ENCODE assay signal across 1 cellular context in the genomic region with DNA sequence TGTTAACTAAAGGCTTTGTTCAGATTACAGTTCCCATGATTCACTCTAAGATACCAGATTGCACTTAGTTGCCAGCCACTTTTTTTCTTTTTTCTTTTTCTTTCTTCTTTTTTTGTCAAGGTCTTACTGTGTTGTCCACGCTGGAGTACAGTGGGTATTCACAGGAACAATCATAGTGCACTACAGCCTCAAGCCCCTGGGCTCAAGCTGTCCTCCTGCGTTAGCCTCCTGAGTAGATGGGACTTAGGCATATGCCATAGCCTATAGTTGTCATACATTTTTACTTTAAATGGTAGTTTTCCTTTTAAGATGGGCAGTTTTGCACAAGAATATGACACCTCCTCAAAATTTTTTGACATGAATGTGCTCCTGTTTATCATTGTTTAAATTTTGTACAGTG.
TF ChIP-seq lines count a peak whose summit lies in the region.

No MANE protein-coding gene starts in this region.

TF ChIP-seq in H1, 55 proteins besides CTCF, POLR2A, EP300 and RAD21:
- no peak for TF ChIP-seq CEBPB (IDR thresholded peaks at IDR 0.05; ENCODE audit: low read depth, low read length)
- TF ChIP-seq SUZ12 (IDR thresholded peaks at IDR 0.05; ENCODE audit: low read length): no peak
- TF ChIP-seq ZNF274 (IDR thresholded peaks at IDR 0.05; ENCODE audit: borderline replicate concordance, extremely low read depth, low read length): no peak
- TF ChIP-seq, protein P1, sequence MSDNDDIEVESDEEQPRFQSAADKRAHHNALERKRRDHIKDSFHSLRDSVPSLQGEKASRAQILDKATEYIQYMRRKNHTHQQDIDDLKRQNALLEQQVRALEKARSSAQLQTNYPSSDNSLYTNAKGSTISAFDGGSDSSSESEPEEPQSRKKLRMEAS (IDR thresholded peaks at IDR 0.05): no peak
- no peak for TF ChIP-seq KDM4A (IDR thresholded peaks at IDR 0.05; ENCODE audit: low read depth, low read length, severe bottlenecking)
- peak; percentile 73; the same call in 1 of the 2 replicates for TF ChIP-seq POLR2AphosphoS5 (IDR thresholded peaks at IDR 0.05; ENCODE audit: low read depth, low read length)
- TF ChIP-seq JUND (IDR thresholded peaks at IDR 0.05; ENCODE audit: low read length): no peak
- no peak for TF ChIP-seq HDAC6 (IDR thresholded peaks at IDR 0.05; ENCODE audit: low read depth, low read length)
- 0 out of 4 replicates have a peak, but pooled peaks of 1 of the 2 experiments have one; percentile 2 for TF ChIP-seq SIN3A (conservative IDR thresholded peaks at IDR 0.05 in 1 of 2, IDR thresholded peaks at IDR 0.05 in 1 of 2; ENCODE audit: low read depth in 1 of 2, low read length in 2 of 2)
- TF ChIP-seq TAF7 (optimal IDR thresholded peaks at IDR 0.05; ENCODE audit: borderline replicate concordance, low read depth, low read length): peak; percentile 42
